10 cellular contexts compared by ENCODE assay signal in the genomic region with DNA sequence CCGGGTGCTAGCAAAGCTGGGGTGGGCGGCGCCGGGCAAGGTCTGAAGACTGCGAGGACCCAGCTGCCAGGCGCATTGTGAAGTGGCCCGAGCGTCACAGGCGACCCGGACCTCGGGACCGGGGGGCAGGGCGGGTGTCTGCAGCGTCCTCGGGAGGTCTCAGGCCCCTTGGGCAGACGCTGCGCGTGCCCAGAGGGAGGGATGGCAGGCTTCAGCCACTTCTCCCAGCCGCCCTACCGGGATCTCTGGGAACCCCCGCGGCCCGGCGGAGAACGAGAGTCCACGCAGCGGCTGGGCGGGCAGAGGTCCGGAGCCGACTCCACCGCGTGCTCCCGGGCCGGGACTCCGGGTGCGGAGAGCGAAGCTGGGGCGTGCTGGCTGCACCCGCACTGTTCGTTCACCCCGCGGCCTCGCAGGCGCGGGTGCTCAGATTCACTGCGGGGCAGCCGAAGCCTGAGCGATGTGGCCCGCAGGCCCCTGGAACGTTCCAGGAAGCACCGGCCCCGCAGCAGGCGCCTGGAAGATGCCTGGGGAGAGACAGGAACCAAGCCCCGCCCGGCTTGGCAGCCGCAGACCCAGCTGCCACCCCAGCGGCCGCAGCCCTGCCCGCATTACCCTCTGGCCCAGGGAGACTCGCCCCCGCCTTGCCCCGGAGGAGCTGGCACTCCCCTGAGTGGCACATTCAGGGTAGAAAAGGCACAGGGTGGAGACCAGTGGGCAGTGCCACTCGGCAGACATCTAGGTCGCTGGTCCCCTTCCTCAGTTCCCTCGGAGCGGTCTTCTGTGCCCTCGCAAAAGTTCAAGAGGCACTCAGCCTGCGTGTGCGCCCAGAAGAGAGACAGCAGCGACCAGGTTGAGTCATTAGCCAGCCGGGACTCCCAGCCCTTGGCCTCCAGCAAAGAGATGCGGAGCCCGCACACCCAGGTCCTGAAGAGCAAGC. TPM values are rescaled to one million over a fixed set of nuclear protein-coding genes. Genes with fewer than 3 reads are reported as not detected.
A peak's percentile ranks its signal among the peaks of the same experiment; 100 is the strongest.
DNase-seq lines count a peak whose midpoint lies in the region; ATAC-seq and TF ChIP-seq lines count a peak whose summit lies in the region.
"Had no signal": no experiment of that assay in that cellular context is flagged by ENCODE, and none has a peak within 500 bp of the region (broad histone marks: within the 10 kb centered on the region; RNA-seq: fewer than 3 reads in every experiment).

A gene (plus strand): TSS at position 141 of the 940 bp plus-strand sequence. CDS start 61 bp downstream, at position 202.

- H3K4me1 ChIP-seq in esophagus (ENCODE audit: control insufficient read depth in 2 of 2, insufficient read depth in 2 of 2, low read length in 1 of 2): peaks cover 0 to 4% of the 10 kb centered on the region in 2 donors

- WGBS in esophagus, 2 donors: 23 to 24% methylated on average over 73 of the region's 73 CpGs

- no peak for TF ChIP-seq CTCF in AG09309 (IDR thresholded peaks at IDR 0.05; ENCODE audit: control insufficient read depth, insufficient read depth, low read depth, low read length, missing control alignments)

- peaks cover 0 to 18% (median 3%) of the 10 kb centered on the region in 9 donors for H3K9me3 Mint-ChIP-seq in naive thymus-derived CD8-positive, alpha-beta T cell

- H3K36me3 Mint-ChIP-seq in naive thymus-derived CD8-positive, alpha-beta T cell: peaks cover 0 to 3% (median 3%) of the 10 kb centered on the region in 3 donors

- peaks cover 0 to 7% (median 3%) of the 10 kb centered on the region in 4 donors for H3K4me1 Mint-ChIP-seq in naive thymus-derived CD8-positive, alpha-beta T cell

- H3K36me3 ChIP-seq in MG63: no peaks in the 10 kb centered on the region
- no peaks in the 10 kb centered on the region for H3K36me3 ChIP-seq in esophagus (ENCODE audit: control insufficient read depth in 2 of 2, insufficient read depth in 2 of 2, low read length in 1 of 2)

- H3K9me3 ChIP-seq in MG63 (no peaks in the 10 kb centered on the region), esophagus (ENCODE audit: control insufficient read depth in 2 of 2, insufficient read depth in 1 of 2, low read depth in 1 of 2, low read length in 1 of 2) (no peaks in the 10 kb centered on the region)

- peaks cover 19 to 55% (median 31%) of the 10 kb centered on the region in 5 donors for H3K27me3 Mint-ChIP-seq in naive thymus-derived CD8-positive, alpha-beta T cell

- peak within 1 kb of the TSS in 1 of 10 donors; percentile 44 for H3K27ac Mint-ChIP-seq in naive thymus-derived CD8-positive, alpha-beta T cell

- DNase-seq in AG09309 (ENCODE audit: low read depth): no peak
- peak; percentile 65 for DNase-seq in MG63
- DNase-seq in naive thymus-derived CD8-positive, alpha-beta T cell: peak in 1 of 10 donors; percentile 11
- DNase-seq in GM19238 (ENCODE audit: insufficient read length, low spot score): no peak
- no peak for DNase-seq in epidermal melanocyte (ENCODE audit: insufficient read length, low spot score)
- no peak for DNase-seq in DMS153 treated with DMSO at 0.1 percent for 48 hours (lab: John Stamatoyannopoulos, UW; ENCODE audit: unreplicated experiment)
- DNase-seq: NCI-H146 had no signal

- peak within 1 kb of the TSS in 7 of 10 donors; percentile 12 to 69 (median 48) for H3K4me3 Mint-ChIP-seq in naive thymus-derived CD8-positive, alpha-beta T cell

- H3K4me3 ChIP-seq in AG09309 (ENCODE audit: control insufficient read depth, low read depth, low read length) (peak within 1 kb of the TSS; percentile 1), MG63 (peak within 1 kb of the TSS; percentile 35), esophagus (ENCODE audit: low read depth in 1 of 2, low read length in 2 of 2) (peak within 1 kb of the TSS; percentile 34 to 48)

- H3K27ac ChIP-seq in esophagus (ENCODE audit: low read depth in 2 of 2, low read length in 1 of 2): no peak within 1 kb of the TSS

- ATAC-seq in naive thymus-derived CD8-positive, alpha-beta T cell: no peak
- no peak for ATAC-seq in HG02973 (IDR thresholded peaks at IDR 0.05; ENCODE audit: unreplicated experiment)

- H3K27me3 ChIP-seq in MG63: no peaks in the 10 kb centered on the region
- no peaks in the 10 kb centered on the region for H3K27me3 ChIP-seq in esophagus (ENCODE audit: control insufficient read depth in 1 of 2, insufficient read depth in 2 of 2, low read length in 2 of 2)

- POLR2A ChIA-PET in naive thymus-derived CD8-positive, alpha-beta T cell (lab: Charles Lee): no interaction called here

RNA-seq across cellular contexts. Expression of the gene that starts here (rescaled TPM):
- 0.47 TPM in 1 of 2 replicates, not detected in the other for total RNA-seq in MG63 (2014; rRNA removed; shearing (Covaris generic); ENCODE audit: low replicate concordance)
- polyA plus RNA-seq in esophagus: under 1 TPM; 0.04 TPM
- not detected for total RNA-seq in naive thymus-derived CD8-positive, alpha-beta T cell
- not detected for polyA plus RNA-seq in naive thymus-derived CD8-positive, alpha-beta T cell
- total RNA-seq: T-helper 2 cell treated with Interferon-gamma antibody and Interleukin-4, amounts not matched to agents 100 ng/mL and 5 ng/mL, for 36 hours had no signal

Comparison
In these comparisons a context has a peak if more than half of its experiments do, and no peak if none do; other contexts are left out.
1. Peak in DNase-seq and H3K4me3 ChIP-seq in MG63; RNA of the gene not detected or under 1 TPM.